ENCODE assay signal across 16 cellular contexts in the genomic region with DNA sequence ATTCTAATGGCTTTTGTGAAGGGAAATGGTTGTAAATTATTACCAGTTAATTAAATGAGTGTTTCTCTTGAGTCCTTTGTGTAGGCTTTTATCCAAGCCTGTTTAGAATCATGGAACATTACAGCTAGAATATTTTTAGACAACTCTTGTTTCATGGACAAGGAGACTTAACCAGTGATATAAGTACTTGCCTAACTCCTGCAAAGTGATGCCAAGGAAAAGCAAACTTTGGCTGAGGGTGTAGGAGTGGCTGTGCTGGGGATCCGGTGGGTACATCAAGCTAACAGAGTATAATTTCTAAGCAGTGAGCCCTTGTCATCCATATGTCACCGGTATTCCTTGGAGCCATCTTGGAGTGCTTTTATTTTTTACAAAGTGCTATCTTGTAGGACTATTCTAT.
DNase-seq lines count a peak whose midpoint lies in the region; ATAC-seq and TF ChIP-seq lines count a peak whose summit lies in the region.
"Had no signal": no experiment of that assay in that cellular context is flagged by ENCODE, and none has a peak within 500 bp of the region (broad histone marks: within the 10 kb centered on the region; RNA-seq: fewer than 3 reads in every experiment).

No MANE protein-coding gene starts in this region.

- peaks cover 100% of the 10 kb centered on the region for H3K4me1 ChIP-seq in CD4-positive, alpha-beta memory T cell (ENCODE audit: insufficient read depth, low read length)
- peaks cover 6 to 100% (median 39%) of the 10 kb centered on the region in 6 donors for H3K4me1 ChIP-seq in spleen
- no peaks in the 10 kb centered on the region for H3K4me1 ChIP-seq in endodermal cell (ENCODE audit: control insufficient read depth, insufficient read depth, low read length)

- CTCF ChIA-PET in activated CD8-positive, alpha-beta memory T cell treated with anti-CD3 and anti-CD28 coated beads, Interleukin-2, amount 10 ng/mL, durations not matched to agents 7 days and 5 days (lab: Charles Lee): interaction anchor here (0.8 to 2.3 kb wide), 11 partner anchors 8 to 68 kb away, joined by 3 to 8 read pairs (median 4); no protein-coding TSS in a partner anchor
- CTCF ChIA-PET in CD4-positive, alpha-beta memory T cell (lab: Charles Lee; ENCODE audit: partially characterized antibody): interaction anchor here (0.6 to 2.0 kb wide), 12 partner anchors 11 to 97 kb away, joined by 3 to 7 read pairs (median 4); no protein-coding TSS in a partner anchor
- CTCF ChIA-PET in T-cell (lab: Charles Lee): interaction anchor here (0.5 to 1.3 kb wide), 4 partner anchors 36 to 360 kb away, joined by 3 to 7 read pairs (median 4); no protein-coding TSS in a partner anchor

- peaks cover 18% of the 10 kb centered on the region for H3K36me3 Mint-ChIP-seq in activated CD8-positive, alpha-beta memory T cell treated with anti-CD3 and anti-CD28 coated beads, Interleukin-2, amount 10 ng/mL, durations not matched to agents 7 days and 5 days
- peaks cover 13 to 26% of the 10 kb centered on the region in 2 donors for H3K36me3 Mint-ChIP-seq in CD4-positive, alpha-beta memory T cell
- H3K36me3 Mint-ChIP-seq in activated naive CD8-positive, alpha-beta T cell treated with anti-CD3 and anti-CD28 coated beads for 36 hours: peaks cover 37% of the 10 kb centered on the region
- H3K36me3 Mint-ChIP-seq in endodermal cell (ENCODE audit: low read depth) (no peaks in the 10 kb centered on the region), T-cell (peaks cover 32% of the 10 kb centered on the region)

- H3K27me3 ChIP-seq in CD4-positive, alpha-beta memory T cell (ENCODE audit: insufficient read depth, low read length): no peaks in the 10 kb centered on the region
- H3K27me3 ChIP-seq in spleen (replicated peaks in 1 of 7) (no peaks in the 10 kb centered on the region), endodermal cell (ENCODE audit: control insufficient read depth, insufficient read depth, low read length, poor library complexity, severe bottlenecking) (no peaks in the 10 kb centered on the region)
- H3K27me3 ChIP-seq: BLaER1 treated with 17β-estradiol and CSF1 and Interleukin-3, amounts not matched to agents 10 nM and 100 nM had no signal

- no peak for TF ChIP-seq CTCF in spleen (IDR thresholded peaks at IDR 0.05 in 8 of 11, conservative IDR thresholded peaks at IDR 0.05 in 3 of 11)
- TF ChIP-seq CTCF in endodermal cell (conservative IDR thresholded peaks at IDR 0.05): no peak

- H3K36me3 ChIP-seq in CD4-positive, alpha-beta memory T cell (ENCODE audit: insufficient read depth, low read length): no peaks in the 10 kb centered on the region
- H3K36me3 ChIP-seq in spleen (no peaks in the 10 kb centered on the region), endodermal cell (ENCODE audit: control insufficient read depth, insufficient read depth, low read length) (no peaks in the 10 kb centered on the region)
- H3K36me3 ChIP-seq: BLaER1 treated with 17β-estradiol and CSF1 and Interleukin-3, amounts not matched to agents 10 nM and 100 nM had no signal

- H3K9me3 Mint-ChIP-seq in activated CD8-positive, alpha-beta memory T cell treated with anti-CD3 and anti-CD28 coated beads, Interleukin-2, amount 10 ng/mL, durations not matched to agents 7 days and 5 days (ENCODE audit: low read depth): no peaks in the 10 kb centered on the region
- peaks cover 0 to under 1% (median 0%) of the 10 kb centered on the region in 8 donors for H3K9me3 Mint-ChIP-seq in CD4-positive, alpha-beta memory T cell
- no peaks in the 10 kb centered on the region for H3K9me3 Mint-ChIP-seq in activated naive CD8-positive, alpha-beta T cell treated with anti-CD3 and anti-CD28 coated beads for 36 hours
- H3K9me3 Mint-ChIP-seq in endodermal cell: no peaks in the 10 kb centered on the region
- H3K9me3 Mint-ChIP-seq in T-cell: no peaks in the 10 kb centered on the region

- H3K27ac ChIP-seq in CD4-positive, alpha-beta memory T cell (ENCODE audit: low read depth, low read length): no peak overlapping the region
- H3K27ac ChIP-seq in spleen (peak overlapping the region in 5 of 8 donors; percentile 7 to 86 (median 76)), endodermal cell (ENCODE audit: low read depth, low read length) (no peak overlapping the region)
- H3K27ac ChIP-seq: BLaER1 treated with 17β-estradiol and CSF1 and Interleukin-3, amounts not matched to agents 10 nM and 100 nM; KMS-11 had no signal

- POLR2A ChIA-PET in CD4-positive, alpha-beta memory T cell (lab: Charles Lee; ENCODE audit: partially characterized antibody): interaction anchor here (0.8 to 8.8 kb wide), 13 partner anchors 12 to 103 kb away, joined by 3 to 85 read pairs (median 4); partner anchors contain the start of gene PRKCH
- POLR2A ChIA-PET in T-cell (lab: Charles Lee): interaction anchor here (0.6 to 1.3 kb wide), 3 partner anchors 11 to 41 kb away, joined by 3 read pairs; no protein-coding TSS in a partner anchor

- H3K27ac Mint-ChIP-seq in activated CD8-positive, alpha-beta memory T cell treated with anti-CD3 and anti-CD28 coated beads, Interleukin-2, amount 10 ng/mL, durations not matched to agents 7 days and 5 days: peak overlapping the region; percentile 27
- H3K27ac Mint-ChIP-seq in CD4-positive, alpha-beta memory T cell: peak overlapping the region in 6 of 7 donors; percentile 6 to 93 (median 76)
- H3K27ac Mint-ChIP-seq in activated naive CD8-positive, alpha-beta T cell treated with anti-CD3 and anti-CD28 coated beads for 36 hours: peak overlapping the region; percentile 51
- H3K27ac Mint-ChIP-seq in endodermal cell: no peak overlapping the region
- H3K27ac Mint-ChIP-seq in T-cell: peak overlapping the region in 1 of 2 donors; percentile 93

- intact Hi-C loops in CD4-positive, alpha-beta memory T cell (cut with micrococcal nuclease): no loop called here
- intact Hi-C loops in spleen (cut with DNase I; ENCODE audit: low total_unique reads): no loop called here

- H3K4me3 Mint-ChIP-seq in activated CD8-positive, alpha-beta memory T cell treated with anti-CD3 and anti-CD28 coated beads, Interleukin-2, amount 10 ng/mL, durations not matched to agents 7 days and 5 days: no peak overlapping the region
- H3K4me3 Mint-ChIP-seq in CD4-positive, alpha-beta memory T cell: peak overlapping the region in 5 of 8 donors; percentile 40 to 87 (median 54)
- H3K4me3 Mint-ChIP-seq in activated naive CD8-positive, alpha-beta T cell treated with anti-CD3 and anti-CD28 coated beads for 36 hours: no peak overlapping the region
- H3K4me3 Mint-ChIP-seq in endodermal cell (no peak overlapping the region), T-cell (no peak overlapping the region)

- no peaks in the 10 kb centered on the region for H3K27me3 Mint-ChIP-seq in activated CD8-positive, alpha-beta memory T cell treated with anti-CD3 and anti-CD28 coated beads, Interleukin-2, amount 10 ng/mL, durations not matched to agents 7 days and 5 days
- no peaks in the 10 kb centered on the region for H3K27me3 Mint-ChIP-seq in CD4-positive, alpha-beta memory T cell
- no peaks in the 10 kb centered on the region for H3K27me3 Mint-ChIP-seq in activated naive CD8-positive, alpha-beta T cell treated with anti-CD3 and anti-CD28 coated beads for 36 hours
- H3K27me3 Mint-ChIP-seq in endodermal cell (ENCODE audit: insufficient read depth): no peaks in the 10 kb centered on the region
- H3K27me3 Mint-ChIP-seq in T-cell: no peaks in the 10 kb centered on the region

- no peaks in the 10 kb centered on the region for H3K4me1 Mint-ChIP-seq in activated CD8-positive, alpha-beta memory T cell treated with anti-CD3 and anti-CD28 coated beads, Interleukin-2, amount 10 ng/mL, durations not matched to agents 7 days and 5 days
- peaks cover 0 to 55% (median 23%) of the 10 kb centered on the region in 4 donors for H3K4me1 Mint-ChIP-seq in CD4-positive, alpha-beta memory T cell
- peaks cover 50% of the 10 kb centered on the region for H3K4me1 Mint-ChIP-seq in activated naive CD8-positive, alpha-beta T cell treated with anti-CD3 and anti-CD28 coated beads for 36 hours
- H3K4me1 Mint-ChIP-seq in endodermal cell (no peaks in the 10 kb centered on the region), T-cell (no peaks in the 10 kb centered on the region)

- TF ChIP-seq POLR2A in spleen (IDR thresholded peaks at IDR 0.05): no peak

- H3K9me3 ChIP-seq in CD4-positive, alpha-beta memory T cell (ENCODE audit: control insufficient read depth in 1 of 2, low read length in 2 of 2): no peaks in the 10 kb centered on the region
- H3K9me3 ChIP-seq in spleen (no peaks in the 10 kb centered on the region), endodermal cell (ENCODE audit: control insufficient read depth, low read length) (no peaks in the 10 kb centered on the region)
- H3K9me3 ChIP-seq: Caco-2 had no signal

- no peak overlapping the region for H3K9ac ChIP-seq in endodermal cell (ENCODE audit: extremely low read depth, low read length, poor library complexity, severe bottlenecking)
- H3K9ac ChIP-seq: BLaER1 treated with 17β-estradiol and CSF1 and Interleukin-3, amounts not matched to agents 10 nM and 100 nM; KMS-11 had no signal

- H3K4me3 ChIP-seq in CD4-positive, alpha-beta memory T cell (ENCODE audit: low read length in 2 of 2): no peak overlapping the region
- no peak overlapping the region for H3K4me3 ChIP-seq in spleen
- H3K4me3 ChIP-seq in endodermal cell (ENCODE audit: low read length): no peak overlapping the region
- H3K4me3 ChIP-seq: BLaER1 treated with 17β-estradiol and CSF1 and Interleukin-3, amounts not matched to agents 10 nM and 100 nM had no signal

- no peak for DNase-seq in activated CD8-positive, alpha-beta memory T cell treated with anti-CD3 and anti-CD28 coated beads, Interleukin-2, amount 10 ng/mL, durations not matched to agents 7 days and 5 days
- DNase-seq in activated CD8-positive, alpha-beta memory T cell treated with anti-CD3 and anti-CD28 coated beads, Interleukin-2, amount 50 U/mL, for 4 hours: no peak
- no peak for DNase-seq in CD4-positive, alpha-beta memory T cell
- no peak for DNase-seq in activated naive CD8-positive, alpha-beta T cell treated with anti-CD3 and anti-CD28 coated beads for 36 hours
- DNase-seq in spleen (no peak), endodermal cell (no peak), T-cell (no peak)
- DNase-seq: Caco-2; EL; MM.1S; NCI-H1105; NCI-H187; NK-92 treated with Interleukin-12 subunit alpha and Interleukin-12 subunit beta, amount 100 ng/mL, for 24 hours; SHP77 had no signal

- WGBS in spleen, 5 donors: 86 to 94% (median 89%) methylated on average over 2 of the region's 2 CpGs
- 95 to 100% methylated on average over 1 to 2 of the region's 2 CpGs for WGBS in endodermal cell (ENCODE audit: insufficient coverage in 1 of 2, insufficient read length in 1 of 2), 2 experiments

- ATAC-seq in activated CD8-positive, alpha-beta memory T cell treated with anti-CD3 and anti-CD28 coated beads, Interleukin-2, amount 10 ng/mL, durations not matched to agents 7 days and 5 days: no peak
- ATAC-seq in T-cell (replicated peaks in 1 of 4): no peak

Comparison
In these comparisons a context has a peak if more than half of its experiments do, and no peak if none do; other contexts are left out.
1. H3K4me3 Mint-ChIP-seq: peak in CD4-positive, alpha-beta memory T cell (5 of 8); none in activated CD8-positive, alpha-beta memory T cell treated with anti-CD3 and anti-CD28 coated beads, Interleukin-2, amount 10 ng/mL, durations not matched to agents 7 days and 5 days (single experiment), activated naive CD8-positive, alpha-beta T cell treated with anti-CD3 and anti-CD28 coated beads for 36 hours (single experiment), endodermal cell (single experiment) and T-cell (0 of 3).
2. H3K27ac ChIP-seq: peak in spleen (5 of 8); none in CD4-positive, alpha-beta memory T cell (single experiment) and endodermal cell (single experiment).